Comparison of ENCODE assay signal across 12 cellular contexts in the genomic region with DNA sequence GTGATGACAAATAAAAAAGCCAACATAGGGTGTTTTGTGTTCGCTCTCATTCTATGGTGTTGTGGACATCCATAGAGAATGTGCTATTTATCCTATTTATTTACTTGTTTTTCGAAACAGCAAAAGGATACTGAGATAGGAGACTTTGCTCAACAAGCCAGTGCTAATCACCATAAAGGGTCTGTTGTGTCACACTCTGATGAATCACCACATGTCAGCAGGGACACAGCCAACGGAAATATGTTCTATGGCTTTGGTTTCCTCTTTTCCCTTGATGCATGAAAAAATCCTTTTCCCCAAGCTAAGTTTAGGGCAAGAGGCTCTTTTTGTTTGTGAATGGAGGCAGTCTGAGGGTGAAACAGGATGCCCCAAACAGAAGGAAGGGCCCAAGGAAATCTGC.
DNase-seq lines count a peak whose midpoint lies in the region; ATAC-seq, FAIRE-seq and TF ChIP-seq lines count a peak whose summit lies in the region.
"Had no signal": no experiment of that assay in that cellular context is flagged by ENCODE, and none has a peak within 500 bp of the region (broad histone marks: within the 10 kb centered on the region; RNA-seq: fewer than 3 reads in every experiment).

No MANE protein-coding gene starts in this region.

- no peak overlapping the region for H3K4me3 Mint-ChIP-seq in HFFc6
- H3K4me3 Mint-ChIP-seq in astrocyte (ENCODE audit: unreplicated experiment) = no peak overlapping the region
- H3K4me3 Mint-ChIP-seq: activated naive CD4-positive, alpha-beta T cell treated with anti-CD3 and anti-CD28 coated beads, Interleukin-2, amount 50 U/mL, for 24 hours; IgD-negative memory B cell had no signal

- no peaks in the 10 kb centered on the region for H3K79me2 ChIP-seq in astrocyte (ENCODE audit: insufficient read depth, low read length)

- H3K4me1 ChIP-seq in astrocyte (ENCODE audit: insufficient read depth, low read length) = peaks cover 8% of the 10 kb centered on the region

- H3K4me3 ChIP-seq in astrocyte (ENCODE audit: insufficient read depth, low read depth, low read length) = no peak overlapping the region

- intact Hi-C loops in left ventricle myocardium superior (cut with micrococcal nuclease) = no loop called here

- H3K27ac Mint-ChIP-seq in HFFc6 (0 out of 2 replicates have a peak overlapping the region, but pooled peaks have one; percentile 25), astrocyte (ENCODE audit: unreplicated experiment) (no peak overlapping the region)
- H3K27ac Mint-ChIP-seq: activated naive CD4-positive, alpha-beta T cell treated with anti-CD3 and anti-CD28 coated beads, Interleukin-2, amount 50 U/mL, for 24 hours; IgD-negative memory B cell had no signal

- H3K36me3 Mint-ChIP-seq in HFFc6 (ENCODE audit: low read depth) = no peaks in the 10 kb centered on the region; the same call in 1 of the 2 replicates
- H3K36me3 Mint-ChIP-seq in astrocyte (ENCODE audit: low read depth, unreplicated experiment) = no peaks in the 10 kb centered on the region
- H3K36me3 Mint-ChIP-seq: activated naive CD4-positive, alpha-beta T cell treated with anti-CD3 and anti-CD28 coated beads, Interleukin-2, amount 50 U/mL, for 24 hours; IgD-negative memory B cell had no signal

- ATAC-seq in left ventricle myocardium superior = peak; percentile 43
- ATAC-seq in HG02973 (IDR thresholded peaks at IDR 0.05; ENCODE audit: unreplicated experiment) = no peak
- ATAC-seq in HG03439 (IDR thresholded peaks at IDR 0.05; ENCODE audit: unreplicated experiment) = no peak
- ATAC-seq in GM19328 (IDR thresholded peaks at IDR 0.05; ENCODE audit: unreplicated experiment) = no peak

- H3K4me1 Mint-ChIP-seq in HFFc6 (ENCODE audit: low read depth) (peaks cover 41% of the 10 kb centered on the region), astrocyte (ENCODE audit: low read depth, unreplicated experiment) (peaks cover 11% of the 10 kb centered on the region)
- H3K4me1 Mint-ChIP-seq: activated naive CD4-positive, alpha-beta T cell treated with anti-CD3 and anti-CD28 coated beads, Interleukin-2, amount 50 U/mL, for 24 hours; IgD-negative memory B cell had no signal

- peak; percentile 92 for FAIRE-seq in astrocyte (lab: Jason Lieb, UNC)

- H3K9ac ChIP-seq in astrocyte (ENCODE audit: low read length) = no peak overlapping the region

- peak overlapping the region; percentile 20 for H2AFZ ChIP-seq in astrocyte (ENCODE audit: low read depth, low read length)

- TF ChIP-seq CTCF in HFFc6 (IDR thresholded peaks at IDR 0.05) (no peak), astrocyte (IDR thresholded peaks at IDR 0.05; ENCODE audit: insufficient read depth, low read depth, low read length) (no peak)

- no peaks in the 10 kb centered on the region for H3K9me3 Mint-ChIP-seq in HFFc6
- peaks cover 2% of the 10 kb centered on the region for H3K9me3 Mint-ChIP-seq in astrocyte (ENCODE audit: unreplicated experiment)
- H3K9me3 Mint-ChIP-seq: activated naive CD4-positive, alpha-beta T cell treated with anti-CD3 and anti-CD28 coated beads, Interleukin-2, amount 50 U/mL, for 24 hours had no signal

- H3K27ac ChIP-seq in astrocyte (ENCODE audit: low read depth, low read length) = no peak overlapping the region

- no peaks in the 10 kb centered on the region for H3K9me3 ChIP-seq in astrocyte (ENCODE audit: insufficient read depth, low read depth, low read length)

- H3K27me3 Mint-ChIP-seq in HFFc6 (ENCODE audit: insufficient read depth) (peaks cover 2% of the 10 kb centered on the region; the same call in 1 of the 2 replicates), astrocyte (ENCODE audit: low read depth, unreplicated experiment) (peaks cover 6% of the 10 kb centered on the region)
- H3K27me3 Mint-ChIP-seq: activated naive CD4-positive, alpha-beta T cell treated with anti-CD3 and anti-CD28 coated beads, Interleukin-2, amount 50 U/mL, for 24 hours; IgD-negative memory B cell had no signal

- no peaks in the 10 kb centered on the region for H3K27me3 ChIP-seq in astrocyte (ENCODE audit: insufficient read depth, low read length)

- H3K4me2 ChIP-seq in astrocyte (ENCODE audit: low read length) = peak overlapping the region; percentile 9

- DNase-seq in HFFc6 = peak; percentile 22
- peak; percentile 13 for DNase-seq in astrocyte (ENCODE audit: low read depth)
- no peak for DNase-seq in left ventricle myocardium superior
- peak; percentile 61 for DNase-seq in stromal cell of bone marrow (ENCODE audit: low read depth)
- no peak for DNase-seq in activated CD8-positive, alpha-beta memory T cell treated with anti-CD3 and anti-CD28 coated beads, Interleukin-2, amount 50 U/mL, for 48 hours
- DNase-seq: DMS79 treated with DMSO at 0.1 percent for 48 hours, NCI-H774 had no signal

- no peaks in the 10 kb centered on the region for H4K20me1 ChIP-seq in astrocyte (ENCODE audit: insufficient read depth, low read length)

- no peaks in the 10 kb centered on the region for H3K36me3 ChIP-seq in astrocyte (ENCODE audit: insufficient read depth, low read length)

Comparison
In these comparisons a context has a peak if more than half of its experiments do, and no peak if none do; other contexts are left out.
1. DNase-seq: peak in HFFc6 (single experiment), astrocyte (single experiment) and stromal cell of bone marrow (single experiment); none in left ventricle myocardium superior (single experiment) and activated CD8-positive, alpha-beta memory T cell treated with anti-CD3 and anti-CD28 coated beads, Interleukin-2, amount 50 U/mL, for 48 hours (single experiment).